Comparison of ENCODE assay signal across 18 cellular contexts in genomic region chr9:107215381-107215780, GRCh38.
DNase-seq lines count a peak whose midpoint lies in the region; ATAC-seq and TF ChIP-seq lines count a peak whose summit lies in the region.
"Had no signal": no experiment of that assay in that cellular context is flagged by ENCODE, and none has a peak within 500 bp of the region (broad histone marks: within the 10 kb centered on the region; RNA-seq: fewer than 3 reads in every experiment).

No MANE protein-coding gene starts in this region.

- H3K27me3 ChIP-seq in adipocyte (replicated peaks; ENCODE audit: control insufficient read depth, insufficient read depth, low read length), result no peaks in the 10 kb centered on the region
- H3K27me3 ChIP-seq in sigmoid colon, result no peaks in the 10 kb centered on the region

- H3K27ac ChIP-seq in caudate nucleus (ENCODE audit: low read depth, low read length), result no peak overlapping the region
- no peak overlapping the region for H3K27ac ChIP-seq in sigmoid colon
- H3K27ac ChIP-seq: thoracic aorta had no signal

- H3K9me3 ChIP-seq in adipocyte (ENCODE audit: control insufficient read depth, low read length) (no peaks in the 10 kb centered on the region), sigmoid colon (no peaks in the 10 kb centered on the region)
- H3K9me3 ChIP-seq: mucosa of descending colon, thoracic aorta had no signal

- 92 to 93% methylated on average over 2 of the region's 2 CpGs for WGBS in sigmoid colon, 2 donors

- H3K36me3 ChIP-seq in adipocyte (ENCODE audit: control insufficient read depth, insufficient read depth, low read length, severe bottlenecking) (no peaks in the 10 kb centered on the region), sigmoid colon (no peaks in the 10 kb centered on the region)
- H3K36me3 ChIP-seq: thoracic aorta had no signal

- no peak for TF ChIP-seq EP300 in sigmoid colon (IDR thresholded peaks at IDR 0.05)

- H3K4me1 ChIP-seq in adipocyte (ENCODE audit: control insufficient read depth, insufficient read depth, low read length) (peaks cover 25% of the 10 kb centered on the region), sigmoid colon (peaks cover 0 to 2% (median 0%) of the 10 kb centered on the region in 4 donors)

- intact Hi-C loops in sigmoid colon (cut with DNase I), result no loop called here

- TF ChIP-seq CTCF in sigmoid colon (IDR thresholded peaks at IDR 0.05), result no peak

- no peak for TF ChIP-seq POLR2A in sigmoid colon (IDR thresholded peaks at IDR 0.05)

- H3K4me3 ChIP-seq in adipocyte (ENCODE audit: low read length) (no peak overlapping the region), sigmoid colon (no peak overlapping the region)
- H3K4me3 ChIP-seq: mucosa of descending colon, thoracic aorta had no signal

- peak; percentile 58 for DNase-seq in AG20443 (ENCODE audit: low spot score)
- DNase-seq in HS-5 (ENCODE audit: low read depth), result peak; percentile 20
- peak; percentile 20 for DNase-seq in adipocyte (ENCODE audit: low read depth)
- peak; percentile 74 for DNase-seq in iris pigment epithelial cell (ENCODE audit: low read depth)
- no peak for DNase-seq in caudate nucleus (lab: John Stamatoyannopoulos, UW)
- DNase-seq in sigmoid colon, result no peak
- no peak for DNase-seq in iPS-NIHi7 (ENCODE audit: extremely low spot score)
- DNase-seq: activated CD4-positive, alpha-beta T cell treated with anti-CD3 and anti-CD28 coated beads, Interleukin-2, amount 10 ng/mL, durations not matched to agents 24 days and 14 days; activated T-cell treated with anti-CD3 and anti-CD28 coated beads, Interleukin-2, amount 50 U/mL, for 24 hours; AML-193; DMS 273 treated with DMSO at 0.1 percent for 48 hours; foreskin melanocyte; mucosa of descending colon; NCI-H510A; posterior cingulate gyrus; RPMI8226 had no signal

- no peak for ATAC-seq in GM21825 (IDR thresholded peaks at IDR 0.05; ENCODE audit: unreplicated experiment)
- ATAC-seq: mucosa of descending colon had no signal

- H3K9ac ChIP-seq in adipocyte (ENCODE audit: low read length), result no peak overlapping the region

Comparison
In these comparisons a context has a peak if more than half of its experiments do, and no peak if none do; other contexts are left out.
1. DNase-seq: peak in AG20443 (single experiment), HS-5 (single experiment), adipocyte (single experiment) and iris pigment epithelial cell (single experiment); none in caudate nucleus (0 of 61), sigmoid colon (single experiment) and iPS-NIHi7 (single experiment).